ENCODE assay signal across 8 cellular contexts in the genomic region with DNA sequence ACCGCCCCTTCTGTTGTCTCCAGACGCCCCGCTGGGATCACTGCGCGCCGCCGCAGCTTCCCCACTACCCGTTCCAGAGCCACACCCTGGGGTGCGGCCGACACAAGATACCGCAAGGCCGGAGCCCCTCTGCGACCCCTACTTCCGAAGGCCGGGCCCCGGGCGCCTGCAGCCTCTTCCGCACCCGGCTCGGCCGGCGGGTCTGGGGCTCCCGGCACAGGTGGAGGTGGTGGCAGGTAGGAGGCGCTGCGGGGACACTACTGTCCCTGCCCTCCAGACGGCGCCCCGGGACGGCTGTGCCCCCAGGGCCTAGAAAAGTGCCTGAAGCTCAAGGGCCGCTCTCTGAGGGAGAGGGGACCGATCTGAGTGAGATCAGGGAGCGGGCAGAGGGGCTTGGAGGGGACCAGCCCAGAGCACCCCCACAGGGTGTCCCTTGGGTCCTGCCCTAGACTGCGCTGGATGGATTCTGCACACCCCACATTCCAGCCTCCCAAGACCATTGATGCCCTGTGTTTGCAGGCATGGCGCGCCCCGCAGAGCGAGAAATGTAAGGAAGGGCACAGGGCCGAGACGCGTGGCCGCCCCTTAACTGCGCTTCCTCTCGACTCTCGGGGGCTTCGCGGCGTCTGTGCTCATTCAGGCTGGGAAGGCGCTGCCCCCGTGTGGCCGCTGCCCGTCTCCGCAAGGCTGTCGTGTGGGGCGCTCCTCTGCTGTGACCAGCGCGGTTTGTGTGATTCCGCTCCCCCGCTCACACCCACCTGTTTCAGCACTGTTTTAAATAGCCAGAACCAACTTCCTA.
DNase-seq lines count a peak whose midpoint lies in the region; ATAC-seq and TF ChIP-seq lines count a peak whose summit lies in the region.

No MANE protein-coding gene starts in this region.

- CTCF ChIA-PET in Caco-2 (lab: Charles Lee) = interaction anchor here (0.6 to 1.2 kb wide), 2 partner anchors 171 to 281 kb away, joined by 3 read pairs; no protein-coding TSS in a partner anchor

- TF ChIP-seq CTCF in Caco-2 (IDR thresholded peaks at IDR 0.05; ENCODE audit: insufficient read depth in 1 of 2, low read depth in 1 of 2, low read length in 1 of 2, severe bottlenecking in 1 of 2, unreplicated experiment in 1 of 2) (peak; percentile 70 to 82), natural killer cell (IDR thresholded peaks at IDR 0.05) (peak; percentile 68)

- intact Hi-C loops in Caco-2 (cut with micrococcal nuclease; ENCODE audit: unreplicated experiment) = loop anchor here (1.0 to 5.0 kb wide), 3 partner anchors 147 to 365 kb away; no protein-coding TSS in a partner anchor
- intact Hi-C loops in activated T-helper 2 cell treated with anti-CD3 and anti-CD28 coated beads, Interferon-gamma antibody, Interleukin-2, Interleukin-4, amounts not matched to agents 10 μg/mL and 5 μg/mL and 100 μg/mL, durations not matched to agents 14 hours and 24 hours and 36 hours (cut with micrococcal nuclease) = loop anchor here (1.0 to 5.0 kb wide), 3 partner anchors 281 to 364 kb away; partner anchors contain the start of gene ANTXR1
- intact Hi-C loops in natural killer cell (cut with micrococcal nuclease) = no loop called here

- no peaks in the 10 kb centered on the region for H3K27me3 ChIP-seq in Caco-2 (replicated peaks; ENCODE audit: control insufficient read depth, insufficient read depth, low read length)

- POLR2A ChIA-PET in Caco-2 (lab: Charles Lee) = no interaction called here

- H3K4me1 Mint-ChIP-seq in Caco-2 (ENCODE audit: low read depth, unreplicated experiment) (peaks cover 12% of the 10 kb centered on the region), natural killer cell (peaks cover 28 to 41% of the 10 kb centered on the region in 2 donors)
- peaks cover 7% of the 10 kb centered on the region for H3K4me1 Mint-ChIP-seq in activated T-helper 2 cell treated with anti-CD3 and anti-CD28 coated beads, Interferon-gamma antibody, Interleukin-2, Interleukin-4, amounts not matched to agents 10 μg/mL and 5 μg/mL and 100 μg/mL, durations not matched to agents 14 hours and 24 hours and 36 hours (ENCODE audit: low read depth)
- H3K4me1 Mint-ChIP-seq in stimulated activated memory B cell treated with anti-CD40 and anti-IgM and Interleukin-4, amounts not matched to agents 10 μg/mL and 1 μg/mL and 100 μg/mL, for 72 hours = peaks cover 47% of the 10 kb centered on the region

- no peaks in the 10 kb centered on the region for H3K9me3 Mint-ChIP-seq in Caco-2 (ENCODE audit: unreplicated experiment)
- no peaks in the 10 kb centered on the region for H3K9me3 Mint-ChIP-seq in activated T-helper 2 cell treated with anti-CD3 and anti-CD28 coated beads, Interferon-gamma antibody, Interleukin-2, Interleukin-4, amounts not matched to agents 10 μg/mL and 5 μg/mL and 100 μg/mL, durations not matched to agents 14 hours and 24 hours and 36 hours
- no peaks in the 10 kb centered on the region for H3K9me3 Mint-ChIP-seq in natural killer cell
- H3K9me3 Mint-ChIP-seq in stimulated activated memory B cell treated with anti-CD40 and anti-IgM and Interleukin-4, amounts not matched to agents 10 μg/mL and 1 μg/mL and 100 μg/mL, for 72 hours = peaks cover 4% of the 10 kb centered on the region

- no peaks in the 10 kb centered on the region for H3K9me3 ChIP-seq in Caco-2

- no TSS peak for BruUV-seq in Caco-2 (replicated peaks; lab: Mats Ljungman, UMichigan)

- DNase-seq in Caco-2 (peak; percentile 62 to 70), HuH-7.5 (ENCODE audit: low spot score) (peak; percentile 78), RKO (ENCODE audit: low spot score) (peak; percentile 63), fibroblast of the conjunctiva (ENCODE audit: low read depth) (peak; percentile 68), natural killer cell (peak; percentile 48)
- DNase-seq in activated T-helper 2 cell treated with anti-CD3 and anti-CD28 coated beads, Interferon-gamma antibody, Interleukin-2, Interleukin-4, amounts not matched to agents 10 μg/mL and 5 μg/mL and 100 μg/mL, durations not matched to agents 14 hours and 24 hours and 36 hours (ENCODE audit: low spot score) = peak; percentile 56

- no peak overlapping the region for H3K27ac Mint-ChIP-seq in Caco-2 (ENCODE audit: unreplicated experiment)
- H3K27ac Mint-ChIP-seq in activated T-helper 2 cell treated with anti-CD3 and anti-CD28 coated beads, Interferon-gamma antibody, Interleukin-2, Interleukin-4, amounts not matched to agents 10 μg/mL and 5 μg/mL and 100 μg/mL, durations not matched to agents 14 hours and 24 hours and 36 hours = no peak overlapping the region
- H3K27ac Mint-ChIP-seq in natural killer cell = no peak overlapping the region
- H3K27ac Mint-ChIP-seq in stimulated activated memory B cell treated with anti-CD40 and anti-IgM and Interleukin-4, amounts not matched to agents 10 μg/mL and 1 μg/mL and 100 μg/mL, for 72 hours = peak overlapping the region; percentile 23

- H3K36me3 ChIP-seq in Caco-2 (ENCODE audit: control insufficient read depth, insufficient read depth, low read length) = no peaks in the 10 kb centered on the region

- peaks cover 17% of the 10 kb centered on the region; the same call in 1 of the 2 replicates for H3K4me1 ChIP-seq in Caco-2

- peaks cover 9% of the 10 kb centered on the region for H3K27me3 Mint-ChIP-seq in Caco-2 (ENCODE audit: insufficient read depth, unreplicated experiment)
- peaks cover 31% of the 10 kb centered on the region for H3K27me3 Mint-ChIP-seq in activated T-helper 2 cell treated with anti-CD3 and anti-CD28 coated beads, Interferon-gamma antibody, Interleukin-2, Interleukin-4, amounts not matched to agents 10 μg/mL and 5 μg/mL and 100 μg/mL, durations not matched to agents 14 hours and 24 hours and 36 hours (ENCODE audit: low read depth)
- H3K27me3 Mint-ChIP-seq in natural killer cell (ENCODE audit: low read depth in 2 of 2) = peaks cover 19 to 34% of the 10 kb centered on the region in 2 donors
- H3K27me3 Mint-ChIP-seq in stimulated activated memory B cell treated with anti-CD40 and anti-IgM and Interleukin-4, amounts not matched to agents 10 μg/mL and 1 μg/mL and 100 μg/mL, for 72 hours = peaks cover 18% of the 10 kb centered on the region

- H3K4me3 Mint-ChIP-seq in Caco-2 (ENCODE audit: unreplicated experiment) (peak overlapping the region; percentile 62), natural killer cell (peak overlapping the region; percentile 79)
- H3K4me3 Mint-ChIP-seq in activated T-helper 2 cell treated with anti-CD3 and anti-CD28 coated beads, Interferon-gamma antibody, Interleukin-2, Interleukin-4, amounts not matched to agents 10 μg/mL and 5 μg/mL and 100 μg/mL, durations not matched to agents 14 hours and 24 hours and 36 hours (ENCODE audit: low read depth) = peak overlapping the region; percentile 56
- peak overlapping the region; percentile 73 for H3K4me3 Mint-ChIP-seq in stimulated activated memory B cell treated with anti-CD40 and anti-IgM and Interleukin-4, amounts not matched to agents 10 μg/mL and 1 μg/mL and 100 μg/mL, for 72 hours

- H3K36me3 Mint-ChIP-seq in Caco-2 (ENCODE audit: insufficient read depth, unreplicated experiment) (peaks cover 26% of the 10 kb centered on the region), natural killer cell (no peaks in the 10 kb centered on the region)
- no peaks in the 10 kb centered on the region for H3K36me3 Mint-ChIP-seq in activated T-helper 2 cell treated with anti-CD3 and anti-CD28 coated beads, Interferon-gamma antibody, Interleukin-2, Interleukin-4, amounts not matched to agents 10 μg/mL and 5 μg/mL and 100 μg/mL, durations not matched to agents 14 hours and 24 hours and 36 hours (ENCODE audit: low read depth)
- H3K36me3 Mint-ChIP-seq in stimulated activated memory B cell treated with anti-CD40 and anti-IgM and Interleukin-4, amounts not matched to agents 10 μg/mL and 1 μg/mL and 100 μg/mL, for 72 hours = peaks cover 9% of the 10 kb centered on the region

- ATAC-seq in GM21526 (IDR thresholded peaks at IDR 0.05; ENCODE audit: low FRiP score, unreplicated experiment) (peak; percentile 85), natural killer cell (peak; percentile 86 to 92 (median 91))
- ATAC-seq in stimulated activated memory B cell treated with anti-CD40 and anti-IgM and Interleukin-4, amounts not matched to agents 10 μg/mL and 1 μg/mL and 100 μg/mL, for 72 hours = peak; percentile 90

- H3K4me3 ChIP-seq in Caco-2 (ENCODE audit: low read depth, low read length) = peak overlapping the region; percentile 6

Comparison
In these comparisons a context has a peak if more than half of its experiments do, and no peak if none do; other contexts are left out.
1. Peak in every context shown above with its lines: DNase-seq, ATAC-seq and H3K4me3 ChIP-seq.